Comparison of ENCODE assay signal across 18 cellular contexts in the genomic region with DNA sequence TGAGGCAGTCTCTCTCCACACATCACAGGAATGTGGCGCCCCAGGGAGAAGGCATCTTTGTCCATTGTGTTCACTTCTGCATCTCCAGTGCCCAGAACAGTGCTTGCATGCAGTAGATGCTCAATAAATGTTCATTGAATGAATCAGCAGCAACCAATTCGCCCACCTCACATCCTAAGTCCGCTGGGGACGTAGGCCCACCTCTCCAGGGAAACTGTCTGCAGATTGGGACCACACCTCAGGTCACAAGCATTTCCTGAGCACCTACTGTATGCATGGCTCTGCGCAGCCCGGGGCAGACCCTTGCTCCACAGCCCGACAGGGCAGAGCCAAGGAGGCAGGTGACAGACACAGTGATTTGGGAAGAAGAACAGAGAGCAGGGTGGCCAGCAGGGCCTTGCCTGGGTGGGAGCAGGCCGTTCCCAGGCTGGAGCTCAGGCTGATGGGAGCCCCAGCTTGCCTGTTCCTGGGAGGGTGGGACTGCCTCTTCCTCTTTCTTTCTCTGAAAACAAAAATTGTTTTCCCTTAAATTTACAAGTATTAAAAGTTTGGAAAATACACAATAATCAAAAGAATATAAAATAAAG. TPM values are rescaled to one million over a fixed set of nuclear protein-coding genes. Genes with fewer than 3 reads are reported as not detected.
A peak's percentile ranks its signal among the peaks of the same experiment; 100 is the strongest.
DNase-seq lines count a peak whose midpoint lies in the region; ATAC-seq and TF ChIP-seq lines count a peak whose summit lies in the region.
"Had no signal": no experiment of that assay in that cellular context is flagged by ENCODE, and none has a peak within 500 bp of the region (broad histone marks: within the 10 kb centered on the region; RNA-seq: fewer than 3 reads in every experiment).

No MANE protein-coding gene starts in this region.

- no peak for ATAC-seq in CD8-positive, alpha-beta T cell
- ATAC-seq: heart left ventricle had no signal

- H3K27ac ChIP-seq in BLaER1 treated with 17β-estradiol and CSF1 and Interleukin-3, amounts not matched to agents 10 nM and 100 nM, result peak overlapping the region in 7 of 11 experiments; percentile 20 to 50 (median 39); a peak in 10 of 22 replicates
- H3K27ac ChIP-seq in CD8-positive, alpha-beta T cell (ENCODE audit: low read depth, low read length), result no peak overlapping the region
- H3K27ac ChIP-seq in epithelial cell of prostate (peak overlapping the region; percentile 42), RWPE1 (no peak overlapping the region)
- H3K27ac ChIP-seq: heart left ventricle, tibial artery had no signal

- POLR2A ChIA-PET in CD8-positive, alpha-beta T cell (lab: Charles Lee), result interaction anchor here (0.7 to 1.1 kb wide), 4 partner anchors 9 to 144 kb away, joined by 3 to 4 read pairs (median 3); no protein-coding TSS in a partner anchor
- POLR2A ChIA-PET in activated CD4-positive, alpha-beta memory T cell treated with anti-CD3 and anti-CD28 coated beads, Interleukin-2, amount 10 ng/mL, durations not matched to agents 7 days and 5 days (lab: Charles Lee), result interaction anchor here (1.2 to 8.6 kb wide), 8 partner anchors 9 to 81 kb away, joined by 3 to 105 read pairs (median 12); a partner anchor contains a TSS
- POLR2A ChIA-PET in RWPE1 (lab: Yijun Ruan, JAX; ENCODE audit: low non-redundant PET), result no interaction called here

- no peaks in the 10 kb centered on the region for H3K27me3 Mint-ChIP-seq in CD8-positive, alpha-beta T cell (ENCODE audit: low read depth)
- no peaks in the 10 kb centered on the region for H3K27me3 Mint-ChIP-seq in activated CD4-positive, alpha-beta memory T cell treated with anti-CD3 and anti-CD28 coated beads, Interleukin-2, amount 10 ng/mL, durations not matched to agents 7 days and 5 days

- peak overlapping the region; percentile 61 to 86 (median 73) for H3K4me2 ChIP-seq in BLaER1 treated with 17β-estradiol and CSF1 and Interleukin-3, amounts not matched to agents 10 nM and 100 nM

- H4K20me1 ChIP-seq in BLaER1 treated with 17β-estradiol and CSF1 and Interleukin-3, amounts not matched to agents 10 nM and 100 nM, result peaks cover 0 to 34% (median 0%) of the 10 kb centered on the region in 11 experiments; a peak in 3 of 22 replicates

- H3K4me3 ChIP-seq in BLaER1 treated with 17β-estradiol and CSF1 and Interleukin-3, amounts not matched to agents 10 nM and 100 nM, result no peak overlapping the region
- peak overlapping the region; percentile 2 for H3K4me3 ChIP-seq in CD8-positive, alpha-beta T cell (ENCODE audit: low read depth, low read length)
- H3K4me3 ChIP-seq: heart left ventricle, skin epidermis, tibial artery had no signal

- H3K9me3 Mint-ChIP-seq in CD8-positive, alpha-beta T cell, result no peaks in the 10 kb centered on the region
- H3K9me3 Mint-ChIP-seq in activated CD4-positive, alpha-beta memory T cell treated with anti-CD3 and anti-CD28 coated beads, Interleukin-2, amount 10 ng/mL, durations not matched to agents 7 days and 5 days, result no peaks in the 10 kb centered on the region
- H3K9me3 Mint-ChIP-seq: nephron had no signal

- H3K36me3 ChIP-seq in BLaER1 treated with 17β-estradiol and CSF1 and Interleukin-3, amounts not matched to agents 10 nM and 100 nM, result no peaks in the 10 kb centered on the region
- no peaks in the 10 kb centered on the region for H3K36me3 ChIP-seq in CD8-positive, alpha-beta T cell (ENCODE audit: insufficient read depth, low read length)
- H3K36me3 ChIP-seq: heart left ventricle, tibial artery had no signal

- H3K36me3 Mint-ChIP-seq in CD8-positive, alpha-beta T cell, result peaks cover 16% of the 10 kb centered on the region
- H3K36me3 Mint-ChIP-seq in activated CD4-positive, alpha-beta memory T cell treated with anti-CD3 and anti-CD28 coated beads, Interleukin-2, amount 10 ng/mL, durations not matched to agents 7 days and 5 days (ENCODE audit: low read depth), result peaks cover 82% of the 10 kb centered on the region

- peaks cover 57 to 75% (median 69%) of the 10 kb centered on the region in 10 experiments for H3K4me1 ChIP-seq in BLaER1 treated with 17β-estradiol and CSF1 and Interleukin-3, amounts not matched to agents 10 nM and 100 nM
- peaks cover 81% of the 10 kb centered on the region for H3K4me1 ChIP-seq in CD8-positive, alpha-beta T cell (ENCODE audit: insufficient read depth, low read length)
- H3K4me1 ChIP-seq: tibial artery had no signal

- H3K27ac Mint-ChIP-seq in CD8-positive, alpha-beta T cell, result peak overlapping the region; percentile 93
- peak overlapping the region; percentile 96 for H3K27ac Mint-ChIP-seq in activated CD4-positive, alpha-beta memory T cell treated with anti-CD3 and anti-CD28 coated beads, Interleukin-2, amount 10 ng/mL, durations not matched to agents 7 days and 5 days
- H3K27ac Mint-ChIP-seq: nephron, progenitor cell of endocrine pancreas had no signal

- no peak overlapping the region for H3K4me3 Mint-ChIP-seq in CD8-positive, alpha-beta T cell
- peak overlapping the region; percentile 75 for H3K4me3 Mint-ChIP-seq in activated CD4-positive, alpha-beta memory T cell treated with anti-CD3 and anti-CD28 coated beads, Interleukin-2, amount 10 ng/mL, durations not matched to agents 7 days and 5 days
- H3K4me3 Mint-ChIP-seq: nephron had no signal

- intact Hi-C loops in CD8-positive, alpha-beta T cell (cut with DNase I, micrococcal nuclease), result loop anchor here in 1 of 2 experiments (1.0 to 2.0 kb wide), 2 partner anchors 9 to 67 kb away; no protein-coding TSS in a partner anchor
- intact Hi-C loops in cardiac septum (cut with DNase I), result no loop called here

- peaks cover 81% of the 10 kb centered on the region for H3K4me1 Mint-ChIP-seq in CD8-positive, alpha-beta T cell (ENCODE audit: low read depth)
- peaks cover 96% of the 10 kb centered on the region for H3K4me1 Mint-ChIP-seq in activated CD4-positive, alpha-beta memory T cell treated with anti-CD3 and anti-CD28 coated beads, Interleukin-2, amount 10 ng/mL, durations not matched to agents 7 days and 5 days

- no peaks in the 10 kb centered on the region for H3K9me3 ChIP-seq in BLaER1 treated with 17β-estradiol and CSF1 and Interleukin-3, amounts not matched to agents 10 nM and 100 nM (replicated peaks in 1 of 11)
- H3K9me3 ChIP-seq in CD8-positive, alpha-beta T cell (ENCODE audit: low read length), result no peaks in the 10 kb centered on the region
- H3K9me3 ChIP-seq: heart left ventricle, tibial artery had no signal

- CTCF ChIA-PET in CD8-positive, alpha-beta T cell (lab: Charles Lee), result interaction anchor here (1.1 to 10.2 kb wide), 4 partner anchors 9 to 145 kb away, joined by 3 to 81 read pairs (median 5); no protein-coding TSS in a partner anchor
- CTCF ChIA-PET in activated CD4-positive, alpha-beta memory T cell treated with anti-CD3 and anti-CD28 coated beads, Interleukin-2, amount 10 ng/mL, durations not matched to agents 7 days and 5 days (lab: Charles Lee), result interaction anchor here (1.0 to 2.7 kb wide), 4 partner anchors 8 to 81 kb away, joined by 4 to 17 read pairs (median 7); no protein-coding TSS in a partner anchor
- CTCF ChIA-PET in RWPE1 (lab: Yijun Ruan, JAX), result no interaction called here

- no peak for TF ChIP-seq CTCF in CD8-positive, alpha-beta T cell (IDR thresholded peaks at IDR 0.05)
- TF ChIP-seq CTCF in RWPE1 (conservative IDR thresholded peaks at IDR 0.05; ENCODE audit: low read depth), result no peak

- DNase-seq in CD8-positive, alpha-beta T cell, result no peak
- no peak for DNase-seq in activated CD4-positive, alpha-beta memory T cell treated with anti-CD3 and anti-CD28 coated beads, Interleukin-2, amount 10 ng/mL, durations not matched to agents 7 days and 5 days
- DNase-seq in epithelial cell of prostate (ENCODE audit: low read depth, low spot score) (no peak), cardiac septum (ENCODE audit: low spot score) (no peak), NCI-H226 (no peak), RWPE1 (ENCODE audit: low spot score) (no peak)
- DNase-seq: DMS 273 treated with DMSO at 0.1 percent for 48 hours, GOT3, Karpas-422, NCI-H1092 treated with DMSO at 0.1 percent for 48 hours, NCI-H524 treated with DMSO at 0.1 percent for 48 hours, tibial artery had no signal

- H3K9ac ChIP-seq in BLaER1 treated with 17β-estradiol and CSF1 and Interleukin-3, amounts not matched to agents 10 nM and 100 nM, result no peak overlapping the region

- no peaks in the 10 kb centered on the region for H3K27me3 ChIP-seq in BLaER1 treated with 17β-estradiol and CSF1 and Interleukin-3, amounts not matched to agents 10 nM and 100 nM
- H3K27me3 ChIP-seq in CD8-positive, alpha-beta T cell (ENCODE audit: insufficient read depth, low read length), result no peaks in the 10 kb centered on the region

RNA-seq across cellular contexts. Expression of a gene that starts 25.8 kb away (rescaled TPM):
- 100 to 1,000 TPM; 423 to 424 TPM for total RNA-seq in CD8-positive, alpha-beta T cell
- total RNA-seq in activated CD4-positive, alpha-beta memory T cell treated with anti-CD3 and anti-CD28 coated beads, Interleukin-2, amount 10 ng/mL, durations not matched to agents 7 days and 5 days, result 100 to 1,000 TPM; 177 to 183 TPM
- 0.51 TPM for total RNA-seq in cardiac septum
- total RNA-seq: lung microvascular endothelial cell, progenitor cell of endocrine pancreas had no signal

Comparison
In these comparisons a context has a peak if more than half of its experiments do, and no peak if none do; other contexts are left out.
1. H3K27ac ChIP-seq: peak in BLaER1 treated with 17β-estradiol and CSF1 and Interleukin-3, amounts not matched to agents 10 nM and 100 nM (7 of 11) and epithelial cell of prostate (single experiment); none in CD8-positive, alpha-beta T cell (single experiment) and RWPE1 (single experiment).
2. RNA of a gene that starts 25.8 kb away (total RNA-seq): 423 to 424 TPM in CD8-positive, alpha-beta T cell and 177 to 183 TPM in activated CD4-positive, alpha-beta memory T cell treated with anti-CD3 and anti-CD28 coated beads, Interleukin-2, amount 10 ng/mL, durations not matched to agents 7 days and 5 days; 0.51 TPM in cardiac septum (single experiment); every median in the first group is over 100 times any median in the second.